ENCODE assay signal across 13 cellular contexts in the genomic region with DNA sequence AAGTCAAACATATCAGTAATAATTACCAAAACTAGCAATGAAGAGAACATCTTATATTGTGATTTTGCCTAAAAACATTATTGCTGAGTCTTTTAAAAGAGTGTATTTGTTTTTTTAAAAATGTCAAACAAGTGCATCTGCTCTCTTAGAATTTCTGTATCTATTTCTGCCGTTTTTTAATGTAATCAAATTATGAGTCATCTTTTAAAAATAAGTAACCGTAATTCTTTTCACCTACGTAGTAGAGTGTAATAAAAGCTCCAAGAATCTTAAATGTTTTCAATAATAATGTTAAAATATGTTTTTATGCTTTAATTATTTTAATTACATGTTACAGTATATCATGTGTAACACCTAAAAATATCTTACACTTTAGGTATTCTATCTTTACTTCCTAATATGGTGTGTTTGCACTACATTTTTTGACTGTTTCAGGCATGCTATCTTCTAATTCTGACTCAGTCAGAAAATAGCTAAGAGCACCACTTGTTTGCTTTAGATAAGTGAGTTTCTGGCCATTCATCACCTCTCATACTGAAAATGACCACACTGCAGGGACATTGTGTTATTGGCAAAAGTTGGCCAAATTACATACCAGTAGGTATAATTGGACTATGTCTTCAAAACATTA.
DNase-seq lines count a peak whose midpoint lies in the region; ATAC-seq and TF ChIP-seq lines count a peak whose summit lies in the region.
"Had no signal": no experiment of that assay in that cellular context is flagged by ENCODE, and none has a peak within 500 bp of the region (broad histone marks: within the 10 kb centered on the region; RNA-seq: fewer than 3 reads in every experiment).

No MANE protein-coding gene starts in this region.

- POLR2A ChIA-PET in Caco-2 (lab: Charles Lee) = no interaction called here

- CTCF ChIA-PET in Caco-2 (lab: Charles Lee) = interaction anchor here (0.6 kb wide), 1 partner anchor 370 kb away, joined by 3 read pairs; no protein-coding TSS in a partner anchor

- DNase-seq in Caco-2 (peak in 1 of 2 experiments; percentile 10), NCI-H226 (peak; percentile 77), dermis blood vessel endothelial cell (peak; percentile 34), left lung (no peak), pons (ENCODE audit: low spot score) (no peak), 8988T (no peak), GM23338 (ENCODE audit: low spot score) (no peak)
- DNase-seq in stimulated activated CD4-positive, alpha-beta T cell treated with anti-CD3 and anti-CD28 coated beads, Interleukin-4, amount 100 ng/mL, for 4 hours = no peak
- DNase-seq: activated B cell treated with CpG ODN at 0.5 μM for 24 hours, colonic mucosa, midbrain had no signal

- TF ChIP-seq CTCF in Caco-2 (IDR thresholded peaks at IDR 0.05; ENCODE audit: insufficient read depth in 1 of 2, low read depth in 1 of 2, low read length in 1 of 2, severe bottlenecking in 1 of 2, unreplicated experiment in 1 of 2) (no peak), left lung (IDR thresholded peaks at IDR 0.05) (no peak), GM23338 (conservative IDR thresholded peaks at IDR 0.05; ENCODE audit: low read depth in 2 of 2) (no peak)

- intact Hi-C loops in Caco-2 (cut with micrococcal nuclease; ENCODE audit: unreplicated experiment) = loop anchor here (1.0 kb wide), 1 partner anchor 45 kb away; no protein-coding TSS in a partner anchor
- intact Hi-C loops in left lung (cut with DNase I) = no loop called here

- H3K4me1 Mint-ChIP-seq in Caco-2 (ENCODE audit: low read depth, unreplicated experiment) (peaks cover 6% of the 10 kb centered on the region), GM23338 (peaks cover 27% of the 10 kb centered on the region)
- H3K4me1 Mint-ChIP-seq: activated B cell treated with CpG ODN at 0.5 μM for 24 hours, B cell had no signal

- no peaks in the 10 kb centered on the region for H3K36me3 Mint-ChIP-seq in Caco-2 (ENCODE audit: insufficient read depth, unreplicated experiment)
- H3K36me3 Mint-ChIP-seq in GM23338 (ENCODE audit: low read depth) = no peaks in the 10 kb centered on the region

- no peaks in the 10 kb centered on the region for H3K9me2 ChIP-seq in GM23338 (ENCODE audit: insufficient read depth)

- ATAC-seq in left lung (peak; percentile 87), GM23338 (no peak)

- H3K4me3 Mint-ChIP-seq in Caco-2 (ENCODE audit: unreplicated experiment) (no peak overlapping the region), GM23338 (no peak overlapping the region)
- H3K4me3 Mint-ChIP-seq: activated B cell treated with CpG ODN at 0.5 μM for 24 hours, B cell had no signal

- H3K79me2 ChIP-seq in GM23338 (replicated peaks; ENCODE audit: insufficient read depth) = no peaks in the 10 kb centered on the region

- peak overlapping the region in 1 of 2 donors; percentile 64 for H3K27ac ChIP-seq in left lung
- no peak overlapping the region for H3K27ac ChIP-seq in GM23338 (ENCODE audit: low read depth)
- H3K27ac ChIP-seq: colonic mucosa had no signal

- BruUV-seq in Caco-2 (replicated peaks; lab: Mats Ljungman, UMichigan) = no TSS peak

- H3K9me3 ChIP-seq in Caco-2 (no peaks in the 10 kb centered on the region), left lung (no peaks in the 10 kb centered on the region)
- H3K9me3 ChIP-seq: colonic mucosa, thyroid gland had no signal

- H3K4me1 ChIP-seq in Caco-2 (peaks cover 26% of the 10 kb centered on the region), left lung (no peaks in the 10 kb centered on the region), GM23338 (ENCODE audit: insufficient read depth) (peaks cover 21% of the 10 kb centered on the region)
- H3K4me1 ChIP-seq: colonic mucosa had no signal

- H3K4me3 ChIP-seq in Caco-2 (ENCODE audit: low read depth, low read length) = no peak overlapping the region
- H3K4me3 ChIP-seq in left lung = no peak overlapping the region
- no peak overlapping the region for H3K4me3 ChIP-seq in GM23338
- H3K4me3 ChIP-seq: colonic mucosa, thyroid gland had no signal

- H3K4me2 ChIP-seq in GM23338 = no peak overlapping the region

- no peaks in the 10 kb centered on the region for H4K20me1 ChIP-seq in GM23338 (replicated peaks; ENCODE audit: insufficient read depth)

- H3K27me3 Mint-ChIP-seq in Caco-2 (ENCODE audit: insufficient read depth, unreplicated experiment) = no peaks in the 10 kb centered on the region
- peaks cover 3% of the 10 kb centered on the region for H3K27me3 Mint-ChIP-seq in GM23338 (ENCODE audit: insufficient read depth, low read depth, poor library complexity)
- H3K27me3 Mint-ChIP-seq: activated B cell treated with CpG ODN at 0.5 μM for 24 hours, B cell had no signal

- H3K27me3 ChIP-seq in Caco-2 (replicated peaks; ENCODE audit: control insufficient read depth, insufficient read depth, low read length) = no peaks in the 10 kb centered on the region
- no peaks in the 10 kb centered on the region for H3K27me3 ChIP-seq in left lung
- H3K27me3 ChIP-seq in GM23338 (ENCODE audit: insufficient read depth) = no peaks in the 10 kb centered on the region
- H3K27me3 ChIP-seq: colonic mucosa, thyroid gland had no signal

- H3K27ac Mint-ChIP-seq in Caco-2 (ENCODE audit: unreplicated experiment) = peak overlapping the region; percentile 55
- H3K27ac Mint-ChIP-seq in GM23338 = no peak overlapping the region
- H3K27ac Mint-ChIP-seq: activated B cell treated with CpG ODN at 0.5 μM for 24 hours, B cell had no signal

- H3K9me3 Mint-ChIP-seq in Caco-2 (ENCODE audit: unreplicated experiment) = no peaks in the 10 kb centered on the region
- H3K9me3 Mint-ChIP-seq in GM23338 = no peaks in the 10 kb centered on the region

- no peaks in the 10 kb centered on the region for H3K36me3 ChIP-seq in Caco-2 (ENCODE audit: control insufficient read depth, insufficient read depth, low read length)
- no peaks in the 10 kb centered on the region for H3K36me3 ChIP-seq in left lung
- no peaks in the 10 kb centered on the region for H3K36me3 ChIP-seq in GM23338 (ENCODE audit: insufficient read depth)
- H3K36me3 ChIP-seq: colonic mucosa, thyroid gland had no signal

- H3F3A ChIP-seq in GM23338 (replicated peaks; ENCODE audit: low read depth) = no peaks in the 10 kb centered on the region

- no peak overlapping the region for H2AFZ ChIP-seq in GM23338

TF ChIP-seq in GM23338, 12 proteins besides CTCF, POLR2A, EP300 and RAD21 (continues in another document):
- TF ChIP-seq JUNB (IDR thresholded peaks at IDR 0.05; ENCODE audit: unreplicated experiment) (no peak), EZH2 (IDR thresholded peaks at IDR 0.05; ENCODE audit: low read depth, unreplicated experiment) (no peak), STAT1 (IDR thresholded peaks at IDR 0.05; ENCODE audit: unreplicated experiment) (no peak), ZNF331 (CRISPR knock-in tag; IDR thresholded peaks at IDR 0.05; ENCODE audit: low read depth) (no peak), NANOG (IDR thresholded peaks at IDR 0.05; ENCODE audit: borderline replicate concordance) (no peak), ZNF114 (CRISPR knock-in tag; IDR thresholded peaks at IDR 0.05) (no peak), EZH2phosphoT487 (IDR thresholded peaks at IDR 0.05; ENCODE audit: unreplicated experiment) (no peak), CREB1 (CRISPR knock-in tag; IDR thresholded peaks at IDR 0.05; ENCODE audit: low read depth) (no peak), POLR2AphosphoS5 (IDR thresholded peaks at IDR 0.05; ENCODE audit: low read depth) (no peak)
- TF ChIP-seq, protein P1, sequence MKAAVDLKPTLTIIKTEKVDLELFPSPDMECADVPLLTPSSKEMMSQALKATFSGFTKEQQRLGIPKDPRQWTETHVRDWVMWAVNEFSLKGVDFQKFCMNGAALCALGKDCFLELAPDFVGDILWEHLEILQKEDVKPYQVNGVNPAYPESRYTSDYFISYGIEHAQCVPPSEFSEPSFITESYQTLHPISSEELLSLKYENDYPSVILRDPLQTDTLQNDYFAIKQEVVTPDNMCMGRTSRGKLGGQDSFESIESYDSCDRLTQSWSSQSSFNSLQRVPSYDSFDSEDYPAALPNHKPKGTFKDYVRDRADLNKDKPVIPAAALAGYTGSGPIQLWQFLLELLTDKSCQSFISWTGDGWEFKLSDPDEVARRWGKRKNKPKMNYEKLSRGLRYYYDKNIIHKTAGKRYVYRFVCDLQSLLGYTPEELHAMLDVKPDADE (IDR thresholded peaks at IDR 0.05) = no peak

Comparison
In these comparisons a context has a peak if more than half of its experiments do, and no peak if none do; other contexts are left out.
1. DNase-seq: peak in NCI-H226 (single experiment) and dermis blood vessel endothelial cell (single experiment); none in left lung (0 of 2), pons (single experiment), stimulated activated CD4-positive, alpha-beta T cell treated with anti-CD3 and anti-CD28 coated beads, Interleukin-4, amount 100 ng/mL, for 4 hours (0 of 2), 8988T (single experiment) and GM23338 (single experiment).